1 cellular context compared by ENCODE assay signal in the genomic region with DNA sequence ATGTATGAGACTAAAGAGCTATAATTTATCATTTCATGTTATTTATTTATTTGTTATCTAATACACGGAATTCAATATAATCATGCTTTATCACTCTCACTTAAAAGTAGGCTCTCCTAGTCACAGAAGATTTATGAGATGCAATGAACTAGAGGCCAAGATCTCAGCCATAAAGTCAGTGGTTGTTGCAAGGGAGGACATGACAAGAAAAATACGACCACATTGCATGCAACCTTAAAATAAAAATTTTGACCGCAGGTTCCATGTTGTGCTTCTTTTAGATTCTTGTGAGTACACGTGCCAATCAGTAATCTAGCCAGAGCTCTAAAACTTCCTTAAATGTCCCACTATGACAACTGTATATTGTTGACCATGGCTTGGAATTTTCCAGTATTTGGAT.
TF ChIP-seq lines count a peak whose summit lies in the region.

No MANE protein-coding gene starts in this region.

TF ChIP-seq in HepG2, 621 proteins besides CTCF, POLR2A, EP300 and RAD21 (continued from another document):
- TF ChIP-seq ZFX (CRISPR knock-in tag; IDR thresholded peaks at IDR 0.05; ENCODE audit: low read depth), result no peak
- no peak for TF ChIP-seq ZSCAN25 (CRISPR knock-in tag; IDR thresholded peaks at IDR 0.05)
- TF ChIP-seq MYNN (CRISPR knock-in tag; IDR thresholded peaks at IDR 0.05; ENCODE audit: low read depth), result no peak
- TF ChIP-seq, protein P1, sequence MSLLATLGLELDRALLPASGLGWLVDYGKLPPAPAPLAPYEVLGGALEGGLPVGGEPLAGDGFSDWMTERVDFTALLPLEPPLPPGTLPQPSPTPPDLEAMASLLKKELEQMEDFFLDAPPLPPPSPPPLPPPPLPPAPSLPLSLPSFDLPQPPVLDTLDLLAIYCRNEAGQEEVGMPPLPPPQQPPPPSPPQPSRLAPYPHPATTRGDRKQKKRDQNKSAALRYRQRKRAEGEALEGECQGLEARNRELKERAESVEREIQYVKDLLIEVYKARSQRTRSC (CRISPR knock-in tag; IDR thresholded peaks at IDR 0.05; ENCODE audit: low read depth), result no peak
- TF ChIP-seq YY1 (IDR thresholded peaks at IDR 0.05; ENCODE audit: insufficient read depth, insufficient replicate concordance, low read depth, low read length), result no peak
- no peak for TF ChIP-seq REPIN1 (CRISPR knock-in tag; IDR thresholded peaks at IDR 0.05; ENCODE audit: borderline replicate concordance, low read depth)
- TF ChIP-seq KMT2A (CRISPR knock-in tag; IDR thresholded peaks at IDR 0.05), result no peak
- no peak for TF ChIP-seq KMT2B (CRISPR knock-in tag; IDR thresholded peaks at IDR 0.05)
- TF ChIP-seq, protein P2, sequence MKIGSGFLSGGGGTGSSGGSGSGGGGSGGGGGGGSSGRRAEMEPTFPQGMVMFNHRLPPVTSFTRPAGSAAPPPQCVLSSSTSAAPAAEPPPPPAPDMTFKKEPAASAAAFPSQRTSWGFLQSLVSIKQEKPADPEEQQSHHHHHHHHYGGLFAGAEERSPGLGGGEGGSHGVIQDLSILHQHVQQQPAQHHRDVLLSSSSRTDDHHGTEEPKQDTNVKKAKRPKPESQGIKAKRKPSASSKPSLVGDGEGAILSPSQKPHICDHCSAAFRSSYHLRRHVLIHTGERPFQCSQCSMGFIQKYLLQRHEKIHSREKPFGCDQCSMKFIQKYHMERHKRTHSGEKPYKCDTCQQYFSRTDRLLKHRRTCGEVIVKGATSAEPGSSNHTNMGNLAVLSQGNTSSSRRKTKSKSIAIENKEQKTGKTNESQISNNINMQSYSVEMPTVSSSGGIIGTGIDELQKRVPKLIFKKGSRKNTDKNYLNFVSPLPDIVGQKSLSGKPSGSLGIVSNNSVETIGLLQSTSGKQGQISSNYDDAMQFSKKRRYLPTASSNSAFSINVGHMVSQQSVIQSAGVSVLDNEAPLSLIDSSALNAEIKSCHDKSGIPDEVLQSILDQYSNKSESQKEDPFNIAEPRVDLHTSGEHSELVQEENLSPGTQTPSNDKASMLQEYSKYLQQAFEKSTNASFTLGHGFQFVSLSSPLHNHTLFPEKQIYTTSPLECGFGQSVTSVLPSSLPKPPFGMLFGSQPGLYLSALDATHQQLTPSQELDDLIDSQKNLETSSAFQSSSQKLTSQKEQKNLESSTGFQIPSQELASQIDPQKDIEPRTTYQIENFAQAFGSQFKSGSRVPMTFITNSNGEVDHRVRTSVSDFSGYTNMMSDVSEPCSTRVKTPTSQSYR (CRISPR knock-in tag; IDR thresholded peaks at IDR 0.05; ENCODE audit: borderline replicate concordance), result no peak
- TF ChIP-seq ESRRA (CRISPR knock-in tag; IDR thresholded peaks at IDR 0.05; ENCODE audit: low read depth), result no peak
- TF ChIP-seq NFYB (CRISPR knock-in tag; IDR thresholded peaks at IDR 0.05), result no peak
